ENCODE assay signal across 8 cellular contexts in the genomic region with DNA sequence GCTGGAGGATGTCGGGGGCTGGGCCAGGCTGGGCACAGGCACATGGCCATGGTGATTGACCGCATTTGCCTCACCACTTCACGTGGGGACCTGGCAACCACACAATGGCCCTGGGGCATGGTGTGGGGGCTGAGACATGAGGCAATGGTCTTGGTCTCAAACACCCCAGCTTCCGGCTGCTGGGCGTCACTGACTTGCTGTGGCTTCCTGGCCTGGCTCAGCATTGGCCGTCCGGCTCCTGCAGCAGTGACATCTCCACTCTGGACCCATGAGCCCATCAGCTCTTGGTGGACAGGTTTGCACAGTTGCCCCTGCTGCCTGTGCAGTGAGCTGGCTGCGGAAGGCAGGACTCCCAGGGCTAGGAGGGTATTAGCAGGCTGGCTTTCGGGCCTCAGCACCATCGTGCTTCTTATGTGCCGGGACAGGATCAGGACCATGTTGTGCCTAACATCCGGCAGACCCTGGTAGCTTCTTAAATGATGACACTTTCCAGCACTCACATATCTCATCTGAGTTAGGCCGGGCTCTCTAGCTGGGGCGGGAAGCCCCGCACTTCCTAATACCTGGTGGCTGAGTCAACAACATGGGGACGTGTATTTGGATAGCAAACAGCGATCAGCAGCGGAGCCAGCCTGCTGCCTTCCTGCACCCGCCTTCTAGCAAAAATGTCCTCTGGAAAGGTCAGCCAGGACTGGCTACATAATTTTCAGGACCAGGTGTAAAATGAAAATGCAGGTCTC. TPM values are rescaled to one million over a fixed set of nuclear protein-coding genes. Genes with fewer than 3 reads are reported as not detected.
DNase-seq lines count a peak whose midpoint lies in the region; ATAC-seq, FAIRE-seq and TF ChIP-seq lines count a peak whose summit lies in the region.

No MANE protein-coding gene starts in this region.

- H3K4me1 Mint-ChIP-seq in CD4-positive, alpha-beta memory T cell: peaks cover 43 to 90% (median 67%) of the 10 kb centered on the region in 4 donors

- no peak for TF ChIP-seq CTCF in K562 (IDR thresholded peaks at IDR 0.05 in 2 of 3, conservative IDR thresholded peaks at IDR 0.05 in 1 of 3; ENCODE audit: insufficient read depth in 2 of 3, low read depth in 1 of 3, low read length in 3 of 3)
- no peak for TF ChIP-seq CTCF in left lung (IDR thresholded peaks at IDR 0.05)
- no peak for TF ChIP-seq CTCF in transverse colon (IDR thresholded peaks at IDR 0.05)

- H3K79me2 ChIP-seq in K562 (ENCODE audit: control insufficient read depth, insufficient read depth, low read length): no peaks in the 10 kb centered on the region; the same call in 2 of the 3 replicates

- intact Hi-C loops in CD4-positive, alpha-beta memory T cell (cut with micrococcal nuclease): loop anchor here (2.0 kb wide), 2 partner anchors 22 to 36 kb away; no protein-coding TSS in a partner anchor
- intact Hi-C loops in K562 (cut with micrococcal nuclease) (no loop called here), left lung (cut with DNase I) (no loop called here), transverse colon (cut with DNase I; ENCODE audit: low total_unique reads) (no loop called here)

- TF ChIP-seq EP300 in K562 (IDR thresholded peaks at IDR 0.05; ENCODE audit: low read length): no peak
- no peak for TF ChIP-seq EP300 in transverse colon (IDR thresholded peaks at IDR 0.05; ENCODE audit: low read depth)

- H3K9me3 Mint-ChIP-seq in CD4-positive, alpha-beta memory T cell: peaks cover 0 to 2% (median 0%) of the 10 kb centered on the region in 8 donors

- H3K36me3 ChIP-seq in CD4-positive, alpha-beta memory T cell (ENCODE audit: insufficient read depth, low read length): no peaks in the 10 kb centered on the region
- H3K36me3 ChIP-seq in K562 (ENCODE audit: control insufficient read depth, insufficient read depth, low read length) (no peaks in the 10 kb centered on the region), left lung (no peaks in the 10 kb centered on the region), transverse colon (no peaks in the 10 kb centered on the region)

- H3K4me2 ChIP-seq in K562 (ENCODE audit: insufficient read depth, low read length): no peak overlapping the region

- peak; percentile 17; the same call in 2 of the 3 replicates for ATAC-seq in K562
- ATAC-seq in left lung: peak; percentile 36

- H3K4me3 Mint-ChIP-seq in CD4-positive, alpha-beta memory T cell: peak overlapping the region in 6 of 8 donors; percentile 62 to 86 (median 70)

- no peaks in the 10 kb centered on the region for H4K20me1 ChIP-seq in K562 (replicated peaks; ENCODE audit: control insufficient read depth, insufficient read depth, low read length)

- H2AFZ ChIP-seq in K562 (ENCODE audit: low read depth, low read length): peak overlapping the region; percentile 5; the same call in 1 of the 2 replicates

- DNase-seq in CD4-positive, alpha-beta memory T cell: no peak
- DNase-seq in NCI-H146 (lab: John Stamatoyannopoulos, UW) (peak; percentile 76), K562 (ENCODE audit: extremely low read depth in 1 of 4, low spot score in 3 of 4) (peak in 1 of 4 experiments; percentile 30), left lung (peak; percentile 82 to 90), transverse colon (peak; percentile 55), putamen (ENCODE audit: low spot score) (no peak), germinal center (ENCODE audit: low spot score) (no peak)
- no peak for DNase-seq in stimulated activated CD4-positive, alpha-beta T cell treated with anti-CD3 and anti-CD28 coated beads, Interleukin-4, amount 100 ng/mL, for 1 hour

- peak overlapping the region; percentile 58 for H3K27ac ChIP-seq in CD4-positive, alpha-beta memory T cell (ENCODE audit: low read depth, low read length)
- H3K27ac ChIP-seq in K562 (ENCODE audit: extremely low read depth, low read depth, low read length) (peak overlapping the region; percentile 3; the same call in 1 of the 3 replicates), left lung (peak overlapping the region; percentile 88 to 92), transverse colon (peak overlapping the region; percentile 78 to 90 (median 84))

- peak overlapping the region; percentile 33 to 39 for H3K4me3 ChIP-seq in CD4-positive, alpha-beta memory T cell (ENCODE audit: low read length in 2 of 2)
- H3K4me3 ChIP-seq in K562: no peak overlapping the region
- no peak overlapping the region for H3K4me3 ChIP-seq in left lung
- no peak overlapping the region for H3K4me3 ChIP-seq in transverse colon

- WGBS in K562 (ENCODE audit: insufficient coverage, low coverage, missing lambda C conversion rate): 53% methylated on average over 17 of the region's 19 CpGs
- WGBS in transverse colon (ENCODE audit: low coverage in 1 of 2), 2 donors: 60% methylated on average over 17 of the region's 19 CpGs; no CpG with 5 or more reads in 1 of the 2 donors

- in situ Hi-C loops in K562 (cut with MboI): no loop called here
- in situ Hi-C loops in transverse colon (cut with MboI; ENCODE audit: low pct_ligation_motif_present in 1 of 4, low pct_unique_long_range_greater_than_20kb in 1 of 4, low sequenced_read_pairs in 3 of 4): no loop called here

- POLR2A ChIA-PET in CD4-positive, alpha-beta memory T cell (lab: Charles Lee; ENCODE audit: partially characterized antibody): interaction anchor here (0.7 to 4.4 kb wide), 9 partner anchors 10 to 198 kb away, joined by 3 to 19 read pairs (median 7); partner anchors contain the start of genes AP3S2, CIB1, GDPGP1 and ZNF710
- POLR2A ChIA-PET in K562 (lab: Yijun Ruan, JAX): interaction anchor here (0.7 to 1.2 kb wide), 4 partner anchors 11 to 915 kb away, joined by 3 read pairs; no protein-coding TSS in a partner anchor

- CTCF ChIA-PET in CD4-positive, alpha-beta memory T cell (lab: Charles Lee; ENCODE audit: partially characterized antibody): interaction anchor here (0.9 to 1.1 kb wide), 2 partner anchors 14 to 40 kb away, joined by 3 read pairs; no protein-coding TSS in a partner anchor
- CTCF ChIA-PET in K562 (lab: Yijun Ruan, JAX; ENCODE audit: low intra/inter-chr PET ratio): no interaction called here

- FAIRE-seq in K562 (lab: Jason Lieb, UNC): peak; percentile 29

- BruUV-seq in K562 (replicated peaks; lab: Mats Ljungman, UMichigan): no TSS peak

- peaks cover 0 to 4% of the 10 kb centered on the region in 2 donors for H3K36me3 Mint-ChIP-seq in CD4-positive, alpha-beta memory T cell

- H3K9me1 ChIP-seq in K562 (ENCODE audit: control insufficient read depth, insufficient read depth, low read length): no peaks in the 10 kb centered on the region

- no peaks in the 10 kb centered on the region for H3K9me3 ChIP-seq in CD4-positive, alpha-beta memory T cell (ENCODE audit: control insufficient read depth in 1 of 2, low read length in 2 of 2)
- H3K9me3 ChIP-seq in K562 (replicated peaks; ENCODE audit: control insufficient read depth, insufficient read depth, low read depth, low read length) (no peaks in the 10 kb centered on the region), left lung (no peaks in the 10 kb centered on the region), transverse colon (no peaks in the 10 kb centered on the region)

- peak overlapping the region in 1 of 2 experiments; percentile 69; a peak in 2 of 4 replicates for H3K9ac ChIP-seq in K562 (ENCODE audit: insufficient read depth in 1 of 2, low read depth in 2 of 2, low read length in 2 of 2)

- peak overlapping the region; percentile 60 to 96 (median 78) for H3K27ac Mint-ChIP-seq in CD4-positive, alpha-beta memory T cell

- TF ChIP-seq RAD21 in K562 (CRISPR knock-in tag; conservative IDR thresholded peaks at IDR 0.05 in 1 of 2, IDR thresholded peaks at IDR 0.05 in 1 of 2): no peak

- no peak for TF ChIP-seq POLR2A in K562 (conservative IDR thresholded peaks at IDR 0.05)
- TF ChIP-seq POLR2A in transverse colon (IDR thresholded peaks at IDR 0.05): no peak

- H3K27me3 ChIP-seq in CD4-positive, alpha-beta memory T cell (ENCODE audit: insufficient read depth, low read length): no peaks in the 10 kb centered on the region
- no peaks in the 10 kb centered on the region for H3K27me3 ChIP-seq in K562 (ENCODE audit: control insufficient read depth in 2 of 2, insufficient read depth in 2 of 2, low read length in 2 of 2)
- no peaks in the 10 kb centered on the region for H3K27me3 ChIP-seq in left lung
- H3K27me3 ChIP-seq in transverse colon: no peaks in the 10 kb centered on the region

- H3K4me1 ChIP-seq in CD4-positive, alpha-beta memory T cell (ENCODE audit: insufficient read depth, low read length): peaks cover 70% of the 10 kb centered on the region
- peaks cover 40 to 57% of the 10 kb centered on the region in 2 experiments for H3K4me1 ChIP-seq in K562 (replicated peaks in 1 of 2; ENCODE audit: control insufficient read depth in 2 of 2, insufficient read depth in 2 of 2, low read length in 2 of 2)
- peaks cover 51 to 99% of the 10 kb centered on the region in 2 donors for H3K4me1 ChIP-seq in left lung
- peaks cover 21 to 82% (median 63%) of the 10 kb centered on the region in 4 donors for H3K4me1 ChIP-seq in transverse colon

- no peaks in the 10 kb centered on the region for H3K27me3 Mint-ChIP-seq in CD4-positive, alpha-beta memory T cell

TF ChIP-seq in K562, 482 proteins besides CTCF, POLR2A, EP300 and RAD21 (continues in another document):
- TF ChIP-seq GABPB1 (CRISPR knock-in tag; IDR thresholded peaks at IDR 0.05): peak; percentile 29; the same call in 1 of the 2 replicates
- TF ChIP-seq, protein P1, sequence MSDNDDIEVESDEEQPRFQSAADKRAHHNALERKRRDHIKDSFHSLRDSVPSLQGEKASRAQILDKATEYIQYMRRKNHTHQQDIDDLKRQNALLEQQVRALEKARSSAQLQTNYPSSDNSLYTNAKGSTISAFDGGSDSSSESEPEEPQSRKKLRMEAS (CRISPR knock-in tag; IDR thresholded peaks at IDR 0.05): peak; percentile 65

RNA-seq across cellular contexts. Expression of gene ZNF710, which starts 34.1 kb away (rescaled TPM):
- 10 to 100 TPM; 19.2 to 19.7 TPM for total RNA-seq in CD4-positive, alpha-beta memory T cell
- polyA plus RNA-seq in CD4-positive, alpha-beta memory T cell: 1 to 10 TPM in 1 of 2 donors, under 1 TPM in 1; 0.10 to 2.7 TPM
- total RNA-seq in K562 (2011; cell fraction: chromatin; rRNA removed; ENCODE audit: low replicate concordance): 2.3 and 8.1 TPM in 2 replicates
- 5.5 TPM in 2 replicates for total RNA-seq in K562 (2011; cell fraction: nucleolus; rRNA removed)
- total RNA-seq in K562 (2011; cell fraction: nucleoplasm; rRNA removed): 4.4 TPM in 2 replicates
- total RNA-seq in K562 (2014; rRNA removed) (5.9 and 6.3 TPM in 2 replicates), K562 (2014; rRNA removed; fragmentation: Illumina TruSeq; extraction: Trizol) (2.8 and 5.2 TPM in 2 replicates), K562 (2015; rRNA removed; fragmentation: Illumina TruSeq; extraction: Trizol) (6.0 and 6.2 TPM in 2 replicates), K562 (2021) (14.2 and 16.7 TPM in 2 replicates), left lung (10 to 100 TPM; 46.2 to 53.7 TPM), transverse colon (10 to 100 TPM; 27.3 to 43.4 (median 35.6) TPM)
- polyA plus RNA-seq in K562 (2011; rRNA removed) (2.0 and 2.5 TPM in 2 replicates), K562 (2014; fragmentation: Illumina TruSeq; extraction: Trizol) (4.6 and 8.0 TPM in 2 replicates), K562 (2014; fragmentation: Nextera tagmentation; extraction: Ambion mirVana) (under 1 TPM; 0.56 to 0.63 TPM), K562 (2014; rRNA removed) (4.3 and 6.2 TPM in 2 replicates)
- polyA plus RNA-seq in K562 (2011; cell fraction: cytosol; rRNA removed): 3.7 and 4.2 TPM in 2 replicates
- 3.1 and 6.2 TPM in 2 replicates for polyA plus RNA-seq in K562 (2011; cell fraction: nucleus; rRNA removed)
- 4.2 and 6.5 TPM in 2 replicates for polyA plus RNA-seq in K562 (2012)
- polyA minus RNA-seq in K562 (2011; rRNA and poly(A)+ RNA removed): 1.4 and 2.5 TPM in 2 replicates
- 7.5 and 8.4 TPM in 2 replicates for polyA minus RNA-seq in K562 (2011; cell fraction: cytosol; rRNA and poly(A)+ RNA removed)
- 2.2 and 3.3 TPM in 2 replicates for polyA minus RNA-seq in K562 (2011; cell fraction: nucleus; rRNA and poly(A)+ RNA removed)

Comparison
In these comparisons a context has a peak if more than half of its experiments do, and no peak if none do; other contexts are left out.
1. DNase-seq: peak in NCI-H146 (single experiment), left lung (2 of 2) and transverse colon (single experiment); none in CD4-positive, alpha-beta memory T cell (0 of 5), stimulated activated CD4-positive, alpha-beta T cell treated with anti-CD3 and anti-CD28 coated beads, Interleukin-4, amount 100 ng/mL, for 1 hour (single experiment), putamen (single experiment) and germinal center (single experiment).
2. H3K27ac ChIP-seq: peak in every context shown above with its lines; median percentile 90 in left lung; 84 in transverse colon; 58 in CD4-positive, alpha-beta memory T cell; 3 in K562.
3. H3K4me3 ChIP-seq: peak in CD4-positive, alpha-beta memory T cell (2 of 2); none in K562 (single experiment), left lung (0 of 2) and transverse colon (0 of 4).